1 cellular context compared by ENCODE assay signal in genomic region chr16:52496051-52496876, GRCh38.
TF ChIP-seq lines count a peak whose summit lies in the region.

No MANE protein-coding gene starts in this region.

TF ChIP-seq in HepG2, 621 proteins besides CTCF, POLR2A, EP300 and RAD21 (continued from another document and continues in another):
- TF ChIP-seq, protein P1, sequence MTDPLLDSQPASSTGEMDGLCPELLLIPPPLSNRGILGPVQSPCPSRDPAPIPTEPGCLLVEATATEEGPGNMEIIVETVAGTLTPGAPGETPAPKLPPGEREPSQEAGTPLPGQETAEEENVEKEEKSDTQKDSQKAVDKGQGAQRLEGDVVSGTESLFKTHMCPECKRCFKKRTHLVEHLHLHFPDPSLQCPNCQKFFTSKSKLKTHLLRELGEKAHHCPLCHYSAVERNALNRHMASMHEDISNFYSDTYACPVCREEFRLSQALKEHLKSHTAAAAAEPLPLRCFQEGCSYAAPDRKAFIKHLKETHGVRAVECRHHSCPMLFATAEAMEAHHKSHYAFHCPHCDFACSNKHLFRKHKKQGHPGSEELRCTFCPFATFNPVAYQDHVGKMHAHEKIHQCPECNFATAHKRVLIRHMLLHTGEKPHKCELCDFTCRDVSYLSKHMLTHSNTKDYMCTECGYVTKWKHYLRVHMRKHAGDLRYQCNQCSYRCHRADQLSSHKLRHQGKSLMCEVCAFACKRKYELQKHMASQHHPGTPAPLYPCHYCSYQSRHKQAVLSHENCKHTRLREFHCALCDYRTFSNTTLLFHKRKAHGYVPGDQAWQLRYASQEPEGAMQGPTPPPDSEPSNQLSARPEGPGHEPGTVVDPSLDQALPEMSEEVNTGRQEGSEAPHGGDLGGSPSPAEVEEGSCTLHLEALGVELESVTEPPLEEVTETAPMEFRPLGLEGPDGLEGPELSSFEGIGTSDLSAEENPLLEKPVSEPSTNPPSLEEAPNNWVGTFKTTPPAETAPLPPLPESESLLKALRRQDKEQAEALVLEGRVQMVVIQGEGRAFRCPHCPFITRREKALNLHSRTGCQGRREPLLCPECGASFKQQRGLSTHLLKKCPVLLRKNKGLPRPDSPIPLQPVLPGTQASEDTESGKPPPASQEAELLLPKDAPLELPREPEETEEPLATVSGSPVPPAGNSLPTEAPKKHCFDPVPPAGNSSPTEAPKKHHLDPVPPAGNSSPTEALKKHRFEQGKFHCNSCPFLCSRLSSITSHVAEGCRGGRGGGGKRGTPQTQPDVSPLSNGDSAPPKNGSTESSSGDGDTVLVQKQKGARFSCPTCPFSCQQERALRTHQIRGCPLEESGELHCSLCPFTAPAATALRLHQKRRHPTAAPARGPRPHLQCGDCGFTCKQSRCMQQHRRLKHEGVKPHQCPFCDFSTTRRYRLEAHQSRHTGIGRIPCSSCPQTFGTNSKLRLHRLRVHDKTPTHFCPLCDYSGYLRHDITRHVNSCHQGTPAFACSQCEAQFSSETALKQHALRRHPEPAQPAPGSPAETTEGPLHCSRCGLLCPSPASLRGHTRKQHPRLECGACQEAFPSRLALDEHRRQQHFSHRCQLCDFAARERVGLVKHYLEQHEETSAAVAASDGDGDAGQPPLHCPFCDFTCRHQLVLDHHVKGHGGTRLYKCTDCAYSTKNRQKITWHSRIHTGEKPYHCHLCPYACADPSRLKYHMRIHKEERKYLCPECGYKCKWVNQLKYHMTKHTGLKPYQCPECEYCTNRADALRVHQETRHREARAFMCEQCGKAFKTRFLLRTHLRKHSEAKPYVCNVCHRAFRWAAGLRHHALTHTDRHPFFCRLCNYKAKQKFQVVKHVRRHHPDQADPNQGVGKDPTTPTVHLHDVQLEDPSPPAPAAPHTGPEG (CRISPR knock-in tag; IDR thresholded peaks at IDR 0.05) = no peak; the same call in 1 of the 2 replicates
- TF ChIP-seq ZNF724P (CRISPR knock-in tag; IDR thresholded peaks at IDR 0.05; ENCODE audit: borderline replicate concordance) = no peak
- no peak for TF ChIP-seq DNMT1 (CRISPR knock-in tag; IDR thresholded peaks at IDR 0.05)
- no peak for TF ChIP-seq ZNF766 (CRISPR knock-in tag; IDR thresholded peaks at IDR 0.05; ENCODE audit: borderline replicate concordance)
- no peak for TF ChIP-seq RAD51 (IDR thresholded peaks at IDR 0.05; ENCODE audit: borderline replicate concordance)
- TF ChIP-seq ZNF709 (CRISPR knock-in tag; IDR thresholded peaks at IDR 0.05) = no peak
- TF ChIP-seq HNF4A (CRISPR knock-in tag; IDR thresholded peaks at IDR 0.05) = peak; percentile 94
- peak; percentile 73; the same call in 1 of the 2 replicates for TF ChIP-seq KDM3A (CRISPR knock-in tag; IDR thresholded peaks at IDR 0.05; ENCODE audit: low read depth)
- TF ChIP-seq ZNF468 (CRISPR knock-in tag; IDR thresholded peaks at IDR 0.05) = no peak
- TF ChIP-seq, protein P2, sequence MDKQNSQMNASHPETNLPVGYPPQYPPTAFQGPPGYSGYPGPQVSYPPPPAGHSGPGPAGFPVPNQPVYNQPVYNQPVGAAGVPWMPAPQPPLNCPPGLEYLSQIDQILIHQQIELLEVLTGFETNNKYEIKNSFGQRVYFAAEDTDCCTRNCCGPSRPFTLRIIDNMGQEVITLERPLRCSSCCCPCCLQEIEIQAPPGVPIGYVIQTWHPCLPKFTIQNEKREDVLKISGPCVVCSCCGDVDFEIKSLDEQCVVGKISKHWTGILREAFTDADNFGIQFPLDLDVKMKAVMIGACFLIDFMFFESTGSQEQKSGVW (CRISPR knock-in tag; IDR thresholded peaks at IDR 0.05; ENCODE audit: borderline replicate concordance) = no peak
- TF ChIP-seq SRF (IDR thresholded peaks at IDR 0.05; ENCODE audit: low read depth, low read length) = peak; percentile 46; the same call in 1 of the 2 replicates
- no peak for TF ChIP-seq ZNF33B (CRISPR knock-in tag; IDR thresholded peaks at IDR 0.05)
- TF ChIP-seq SNAI1 (CRISPR knock-in tag; IDR thresholded peaks at IDR 0.05; ENCODE audit: borderline replicate concordance) = no peak
- 0 out of 2 replicates have a peak, but pooled peaks have one; percentile 43 for TF ChIP-seq POGK (CRISPR knock-in tag; conservative IDR thresholded peaks at IDR 0.05)
- TF ChIP-seq TRIM24 (CRISPR knock-in tag; IDR thresholded peaks at IDR 0.05) = no peak
- peak; percentile 99 for TF ChIP-seq ZGPAT (CRISPR knock-in tag; IDR thresholded peaks at IDR 0.05)
- TF ChIP-seq ZNF253 (CRISPR knock-in tag; IDR thresholded peaks at IDR 0.05; ENCODE audit: borderline replicate concordance) = no peak
- TF ChIP-seq, protein P3, sequence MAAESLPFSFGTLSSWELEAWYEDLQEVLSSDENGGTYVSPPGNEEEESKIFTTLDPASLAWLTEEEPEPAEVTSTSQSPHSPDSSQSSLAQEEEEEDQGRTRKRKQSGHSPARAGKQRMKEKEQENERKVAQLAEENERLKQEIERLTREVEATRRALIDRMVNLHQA (CRISPR knock-in tag; IDR thresholded peaks at IDR 0.05) = no peak
- TF ChIP-seq, protein P4, sequence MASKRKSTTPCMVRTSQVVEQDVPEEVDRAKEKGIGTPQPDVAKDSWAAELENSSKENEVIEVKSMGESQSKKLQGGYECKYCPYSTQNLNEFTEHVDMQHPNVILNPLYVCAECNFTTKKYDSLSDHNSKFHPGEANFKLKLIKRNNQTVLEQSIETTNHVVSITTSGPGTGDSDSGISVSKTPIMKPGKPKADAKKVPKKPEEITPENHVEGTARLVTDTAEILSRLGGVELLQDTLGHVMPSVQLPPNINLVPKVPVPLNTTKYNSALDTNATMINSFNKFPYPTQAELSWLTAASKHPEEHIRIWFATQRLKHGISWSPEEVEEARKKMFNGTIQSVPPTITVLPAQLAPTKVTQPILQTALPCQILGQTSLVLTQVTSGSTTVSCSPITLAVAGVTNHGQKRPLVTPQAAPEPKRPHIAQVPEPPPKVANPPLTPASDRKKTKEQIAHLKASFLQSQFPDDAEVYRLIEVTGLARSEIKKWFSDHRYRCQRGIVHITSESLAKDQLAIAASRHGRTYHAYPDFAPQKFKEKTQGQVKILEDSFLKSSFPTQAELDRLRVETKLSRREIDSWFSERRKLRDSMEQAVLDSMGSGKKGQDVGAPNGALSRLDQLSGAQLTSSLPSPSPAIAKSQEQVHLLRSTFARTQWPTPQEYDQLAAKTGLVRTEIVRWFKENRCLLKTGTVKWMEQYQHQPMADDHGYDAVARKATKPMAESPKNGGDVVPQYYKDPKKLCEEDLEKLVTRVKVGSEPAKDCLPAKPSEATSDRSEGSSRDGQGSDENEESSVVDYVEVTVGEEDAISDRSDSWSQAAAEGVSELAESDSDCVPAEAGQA (IDR thresholded peaks at IDR 0.05; ENCODE audit: low read depth) = no peak
- TF ChIP-seq, protein P4 (CRISPR knock-in tag; IDR thresholded peaks at IDR 0.05; ENCODE audit: borderline replicate concordance) = no peak; the same call in 1 of the 2 replicates
- TF ChIP-seq ZNF704 (CRISPR knock-in tag; IDR thresholded peaks at IDR 0.05; ENCODE audit: borderline replicate concordance) = no peak
- TF ChIP-seq RNF2 (conservative IDR thresholded peaks at IDR 0.05; ENCODE audit: low read depth) = no peak
- no peak for TF ChIP-seq REXO4 (CRISPR knock-in tag; IDR thresholded peaks at IDR 0.05; ENCODE audit: borderline replicate concordance)
- TF ChIP-seq HOXA9 (CRISPR knock-in tag; IDR thresholded peaks at IDR 0.05; ENCODE audit: borderline replicate concordance) = no peak
- TF ChIP-seq ZNF232 (CRISPR knock-in tag; IDR thresholded peaks at IDR 0.05; ENCODE audit: borderline replicate concordance) = no peak
- no peak for TF ChIP-seq ZNF441 (CRISPR knock-in tag; IDR thresholded peaks at IDR 0.05; ENCODE audit: borderline replicate concordance)
- TF ChIP-seq ZNF205 (CRISPR knock-in tag; IDR thresholded peaks at IDR 0.05) = peak; percentile 92
- no peak for TF ChIP-seq ZBTB26 (CRISPR knock-in tag; IDR thresholded peaks at IDR 0.05; ENCODE audit: borderline replicate concordance)
- no peak for TF ChIP-seq ZNF572 (CRISPR knock-in tag; IDR thresholded peaks at IDR 0.05)
- TF ChIP-seq, protein P5, sequence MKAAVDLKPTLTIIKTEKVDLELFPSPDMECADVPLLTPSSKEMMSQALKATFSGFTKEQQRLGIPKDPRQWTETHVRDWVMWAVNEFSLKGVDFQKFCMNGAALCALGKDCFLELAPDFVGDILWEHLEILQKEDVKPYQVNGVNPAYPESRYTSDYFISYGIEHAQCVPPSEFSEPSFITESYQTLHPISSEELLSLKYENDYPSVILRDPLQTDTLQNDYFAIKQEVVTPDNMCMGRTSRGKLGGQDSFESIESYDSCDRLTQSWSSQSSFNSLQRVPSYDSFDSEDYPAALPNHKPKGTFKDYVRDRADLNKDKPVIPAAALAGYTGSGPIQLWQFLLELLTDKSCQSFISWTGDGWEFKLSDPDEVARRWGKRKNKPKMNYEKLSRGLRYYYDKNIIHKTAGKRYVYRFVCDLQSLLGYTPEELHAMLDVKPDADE (CRISPR knock-in tag; IDR thresholded peaks at IDR 0.05) = no peak
- TF ChIP-seq ZNF746 (CRISPR knock-in tag; IDR thresholded peaks at IDR 0.05) = no peak; the same call in 1 of the 2 replicates
- no peak for TF ChIP-seq ZNF597 (CRISPR knock-in tag; IDR thresholded peaks at IDR 0.05)
- TF ChIP-seq SP4 (CRISPR knock-in tag; IDR thresholded peaks at IDR 0.05) = no peak
- TF ChIP-seq MAFF (IDR thresholded peaks at IDR 0.05; ENCODE audit: low read depth, low read length) = peak; percentile 33; the same call in 1 of the 2 replicates
- TF ChIP-seq, protein P6, sequence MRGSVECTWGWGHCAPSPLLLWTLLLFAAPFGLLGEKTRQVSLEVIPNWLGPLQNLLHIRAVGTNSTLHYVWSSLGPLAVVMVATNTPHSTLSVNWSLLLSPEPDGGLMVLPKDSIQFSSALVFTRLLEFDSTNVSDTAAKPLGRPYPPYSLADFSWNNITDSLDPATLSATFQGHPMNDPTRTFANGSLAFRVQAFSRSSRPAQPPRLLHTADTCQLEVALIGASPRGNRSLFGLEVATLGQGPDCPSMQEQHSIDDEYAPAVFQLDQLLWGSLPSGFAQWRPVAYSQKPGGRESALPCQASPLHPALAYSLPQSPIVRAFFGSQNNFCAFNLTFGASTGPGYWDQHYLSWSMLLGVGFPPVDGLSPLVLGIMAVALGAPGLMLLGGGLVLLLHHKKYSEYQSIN (CRISPR knock-in tag; IDR thresholded peaks at IDR 0.05; ENCODE audit: borderline replicate concordance) = no peak
